Comparison of ENCODE assay signal across 10 cellular contexts in the genomic region with DNA sequence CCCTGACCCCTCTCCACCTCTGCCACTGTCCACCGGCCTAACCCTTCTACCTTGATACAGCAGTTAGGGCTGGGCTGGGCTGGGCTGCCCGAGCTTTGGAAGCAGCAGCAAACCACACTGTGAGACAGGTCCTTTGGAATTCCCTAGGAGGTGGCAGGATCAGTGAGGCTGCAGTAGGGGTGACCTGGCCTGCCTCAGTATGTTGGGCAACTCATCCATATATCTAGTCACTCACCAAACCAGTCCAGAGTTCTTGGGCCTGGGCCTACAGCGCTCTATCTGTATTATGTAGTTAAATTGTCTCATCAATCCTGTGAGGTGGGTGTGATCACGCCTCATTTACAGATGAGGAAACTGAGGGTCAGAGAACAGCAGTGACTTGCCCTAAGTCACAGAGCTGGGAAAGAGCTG. TPM values are rescaled to one million over a fixed set of nuclear protein-coding genes. Genes with fewer than 3 reads are reported as not detected.
A peak's percentile ranks its signal among the peaks of the same experiment; 100 is the strongest.
DNase-seq lines count a peak whose midpoint lies in the region; ATAC-seq and TF ChIP-seq lines count a peak whose summit lies in the region.
"Had no signal": no experiment of that assay in that cellular context is flagged by ENCODE, and none has a peak within 500 bp of the region (broad histone marks: within the 10 kb centered on the region; RNA-seq: fewer than 3 reads in every experiment).

No MANE protein-coding gene starts in this region.

- H3K9me3 Mint-ChIP-seq in MCF 10A (ENCODE audit: unreplicated experiment) = no peaks in the 10 kb centered on the region
- H3K9me3 Mint-ChIP-seq: dendritic cell treated with granulocyte-macrophage colony-stimulating factor and Interleukin-4, amounts not matched to agents 40 ng/mL and 50 ng/mL, for 4 days had no signal

- no peaks in the 10 kb centered on the region for H3K36me3 Mint-ChIP-seq in MCF 10A (ENCODE audit: insufficient read depth, unreplicated experiment)
- H3K36me3 Mint-ChIP-seq: CD4-positive, CD25-positive, alpha-beta regulatory T cell had no signal

- TF ChIP-seq CTCF in IMR-90 (conservative IDR thresholded peaks at IDR 0.05; ENCODE audit: low read depth, low read length) (no peak), MCF 10A (IDR thresholded peaks at IDR 0.05; ENCODE audit: unreplicated experiment) (no peak), upper lobe of left lung (IDR thresholded peaks at IDR 0.05) (no peak)

- H2AFZ ChIP-seq in IMR-90 (replicated peaks; ENCODE audit: low read length, poor library complexity) = peak overlapping the region; percentile 76
- H2AFZ ChIP-seq in mesenchymal stem cell (ENCODE audit: low read depth, low read length) = no peak overlapping the region

- in situ Hi-C loops in IMR-90 (cut with MboI; ENCODE audit: low sequenced_read_pairs) = loop anchor here (5.0 kb wide), 1 partner anchor 51 kb away; no protein-coding TSS in a partner anchor

- WGBS in IMR-90 (ENCODE audit: extremely low coverage in 2 of 2, insufficient read length in 1 of 2), 2 experiments = no CpG with 5 or more reads among the region's 4 CpGs
- WGBS in mesenchymal stem cell = 91% methylated on average over 4 of the region's 4 CpGs
- 89 to 95% methylated on average over 2 to 4 of the region's 4 CpGs for WGBS in upper lobe of left lung, 2 donors

- H3K4me2 ChIP-seq in IMR-90 (ENCODE audit: low read depth, low read length) (no peak overlapping the region), mesenchymal stem cell (ENCODE audit: low read length, poor library complexity, severe bottlenecking) (no peak overlapping the region)

- no TSS peak for BruUV-seq in IMR-90 (replicated peaks; lab: Mats Ljungman, UMichigan)
- no TSS peak for BruUV-seq in MCF 10A (replicated peaks; lab: Mats Ljungman, UMichigan)

- H3K79me1 ChIP-seq in IMR-90 (ENCODE audit: low read depth in 1 of 2, low read length in 2 of 2) (no peaks in the 10 kb centered on the region), mesenchymal stem cell (replicated peaks; ENCODE audit: low read length, poor library complexity, severe bottlenecking) (no peaks in the 10 kb centered on the region)

- DNase-seq in IMR-90 = no peak
- DNase-seq in MCF 10A (ENCODE audit: unreplicated experiment) = peak; percentile 13
- no peak for DNase-seq in mesenchymal stem cell
- DNase-seq in upper lobe of left lung = no peak
- DNase-seq in GM19238 (ENCODE audit: insufficient read length, low spot score) = no peak

- no peak for ATAC-seq in IMR-90 (ENCODE audit: low read depth)
- ATAC-seq in upper lobe of left lung (ENCODE audit: low FRiP score in 2 of 2) = no peak
- ATAC-seq in HG02623 (IDR thresholded peaks at IDR 0.05; ENCODE audit: unreplicated experiment) = no peak
- no peak for ATAC-seq in HG02970 (IDR thresholded peaks at IDR 0.05; ENCODE audit: low FRiP score, unreplicated experiment)

- H3K4me1 ChIP-seq in IMR-90 (ENCODE audit: control insufficient read depth, insufficient read depth, low read length) (peaks cover 4% of the 10 kb centered on the region), mesenchymal stem cell (ENCODE audit: control insufficient read depth, insufficient read depth, low read depth, low read length) (peaks cover 17% of the 10 kb centered on the region), upper lobe of left lung (peaks cover 0 to 19% (median 10%) of the 10 kb centered on the region in 4 donors)

- H3K14ac ChIP-seq in IMR-90 (replicated peaks; ENCODE audit: low read depth, low read length) = no peak overlapping the region
- peak overlapping the region in 1 of 2 experiments; percentile 46 for H3K14ac ChIP-seq in mesenchymal stem cell (ENCODE audit: low read length in 2 of 2)

- TF ChIP-seq EP300 in upper lobe of left lung (IDR thresholded peaks at IDR 0.05) = no peak

- H4K8ac ChIP-seq in IMR-90 (ENCODE audit: low read depth in 2 of 2, low read length in 2 of 2) (no peak overlapping the region; a peak in 1 of 4 replicates), mesenchymal stem cell (ENCODE audit: low read length) (no peak overlapping the region)

- H3K18ac ChIP-seq in IMR-90 (ENCODE audit: low read depth, low read length) (no peak overlapping the region), mesenchymal stem cell (ENCODE audit: low read depth in 1 of 2, low read length in 2 of 2) (no peak overlapping the region)

- intact Hi-C loops in IMR-90 (cut with micrococcal nuclease) (no loop called here), MCF 10A (cut with micrococcal nuclease) (no loop called here)

- H3K36me3 ChIP-seq in IMR-90 (ENCODE audit: control insufficient read depth, insufficient read depth, low read length) (no peaks in the 10 kb centered on the region), mesenchymal stem cell (ENCODE audit: control insufficient read depth in 1 of 2, insufficient read depth in 2 of 2, low read depth in 1 of 2, low read length in 2 of 2) (no peaks in the 10 kb centered on the region), upper lobe of left lung (no peaks in the 10 kb centered on the region)

- no peak overlapping the region for H3K23ac ChIP-seq in IMR-90 (ENCODE audit: low read depth, low read length)
- no peak overlapping the region for H3K23ac ChIP-seq in mesenchymal stem cell (ENCODE audit: low read length in 2 of 2)

- CTCF ChIA-PET in IMR-90 (lab: Yijun Ruan, JAX) (no interaction called here), MCF 10A (lab: Yijun Ruan, JAX) (interaction anchor here (0.8 to 16.5 kb wide), 6 partner anchors 16 to 156 kb away, joined by 3 to 418 read pairs (median 4); no protein-coding TSS in a partner anchor)

- H2BK120ac ChIP-seq in IMR-90 (ENCODE audit: low read depth, low read length) (0 out of 2 replicates have a peak overlapping the region, but pooled peaks have one; percentile 3), mesenchymal stem cell (ENCODE audit: low read depth, low read length) (no peak overlapping the region)

- H2BK5ac ChIP-seq in IMR-90 (ENCODE audit: low read depth, low read length, poor library complexity, severe bottlenecking) (no peak overlapping the region), mesenchymal stem cell (ENCODE audit: low read depth, low read length, poor library complexity, severe bottlenecking) (no peak overlapping the region)

- no peak overlapping the region for H3K27ac Mint-ChIP-seq in MCF 10A (ENCODE audit: low read depth, unreplicated experiment)
- H3K27ac Mint-ChIP-seq: activated CD8-positive, alpha-beta T cell treated with anti-CD3 and anti-CD28 coated beads, Interleukin-2, amount 10 ng/mL, durations not matched to agents 7 days and 5 days; CD4-positive, CD25-positive, alpha-beta regulatory T cell; dendritic cell treated with granulocyte-macrophage colony-stimulating factor and Interleukin-4, amounts not matched to agents 40 ng/mL and 50 ng/mL, for 4 days had no signal

- H3K9ac ChIP-seq in IMR-90 (ENCODE audit: low read depth, low read length) (no peak overlapping the region), mesenchymal stem cell (ENCODE audit: low read length) (no peak overlapping the region)

- no peaks in the 10 kb centered on the region for H3K9me3 ChIP-seq in IMR-90 (ENCODE audit: control insufficient read depth, insufficient read depth, low read length)
- H3K9me3 ChIP-seq in mesenchymal stem cell (ENCODE audit: control insufficient read depth, low read length) = no peaks in the 10 kb centered on the region
- no peaks in the 10 kb centered on the region for H3K9me3 ChIP-seq in upper lobe of left lung

- H2BK15ac ChIP-seq in IMR-90 (ENCODE audit: low read depth, low read length) (no peak overlapping the region), mesenchymal stem cell (ENCODE audit: low read depth, poor library complexity, severe bottlenecking) (no peak overlapping the region)

- H3K4ac ChIP-seq in IMR-90 (ENCODE audit: low read depth, low read length) (no peak overlapping the region), mesenchymal stem cell (ENCODE audit: low read depth in 1 of 2, low read length in 2 of 2) (peak overlapping the region in 1 of 2 experiments; percentile 62)

- H2AK5ac ChIP-seq in IMR-90 (ENCODE audit: low read depth, low read length) (peak overlapping the region; percentile 43; the same call in 1 of the 2 replicates), mesenchymal stem cell (ENCODE audit: low read length, severe bottlenecking) (peak overlapping the region; percentile 20)

- no peaks in the 10 kb centered on the region for H3K9me1 ChIP-seq in IMR-90 (ENCODE audit: insufficient read depth, low read length)

- no peaks in the 10 kb centered on the region for H4K20me1 ChIP-seq in IMR-90 (ENCODE audit: insufficient read depth, low read length)

- 0 out of 2 replicates have a peak overlapping the region, but pooled peaks have one; percentile 6 for H2BK20ac ChIP-seq in IMR-90 (ENCODE audit: low read depth, low read length)

- POLR2A ChIA-PET in IMR-90 (lab: Charles Lee; ENCODE audit: unreplicated experiment) = no interaction called here
- POLR2A ChIA-PET in MCF 10A (lab: Yijun Ruan, JAX) = interaction anchor here (0.7 to 4.4 kb wide), 17 partner anchors 10 to 101 kb away, joined by 3 to 70 read pairs (median 6); a partner anchor contains a TSS

- no peak overlapping the region for H2BK12ac ChIP-seq in mesenchymal stem cell (ENCODE audit: low read length in 2 of 2)

- peak overlapping the region; percentile 38 for H3K4me3 Mint-ChIP-seq in MCF 10A (ENCODE audit: unreplicated experiment)
- H3K4me3 Mint-ChIP-seq: activated CD8-positive, alpha-beta T cell treated with anti-CD3 and anti-CD28 coated beads, Interleukin-2, amount 10 ng/mL, durations not matched to agents 7 days and 5 days; CD4-positive, CD25-positive, alpha-beta regulatory T cell; dendritic cell treated with granulocyte-macrophage colony-stimulating factor and Interleukin-4, amounts not matched to agents 40 ng/mL and 50 ng/mL, for 4 days had no signal

- H3K27ac ChIP-seq in IMR-90 (ENCODE audit: insufficient read depth, low read length) = no peak overlapping the region
- no peak overlapping the region for H3K27ac ChIP-seq in mesenchymal stem cell (ENCODE audit: low read length, poor library complexity, severe bottlenecking)
- peak overlapping the region; percentile 50 to 80 (median 62) for H3K27ac ChIP-seq in upper lobe of left lung

- peak overlapping the region; percentile 81; the same call in 1 of the 2 replicates for H4K5ac ChIP-seq in IMR-90 (ENCODE audit: low read depth, low read length)

- H3K27me3 Mint-ChIP-seq in MCF 10A (ENCODE audit: insufficient read depth, unreplicated experiment) = no peaks in the 10 kb centered on the region

- TF ChIP-seq RAD21 in IMR-90 (IDR thresholded peaks at IDR 0.05; ENCODE audit: low read length) = no peak

- no peak overlapping the region for H3K4me3 ChIP-seq in IMR-90 (ENCODE audit: insufficient read depth, low read depth, low read length)
- H3K4me3 ChIP-seq in mesenchymal stem cell (ENCODE audit: insufficient read depth in 1 of 2, low read depth in 1 of 2, low read length in 2 of 2) = no peak overlapping the region
- no peak overlapping the region for H3K4me3 ChIP-seq in upper lobe of left lung

- H4K91ac ChIP-seq in IMR-90 (ENCODE audit: insufficient read depth, low read depth, low read length) (no peak overlapping the region), mesenchymal stem cell (ENCODE audit: low read length) (no peak overlapping the region)

- peaks cover 19% of the 10 kb centered on the region for H3K4me1 Mint-ChIP-seq in MCF 10A (ENCODE audit: insufficient read depth, unreplicated experiment)

- TF ChIP-seq POLR2A in IMR-90 (IDR thresholded peaks at IDR 0.05; ENCODE audit: low read depth, low read length) = no peak
- TF ChIP-seq POLR2A in upper lobe of left lung (IDR thresholded peaks at IDR 0.05) = no peak

- H3K27me3 ChIP-seq in IMR-90 (ENCODE audit: control insufficient read depth, insufficient read depth, low read length) = no peaks in the 10 kb centered on the region
- no peaks in the 10 kb centered on the region for H3K27me3 ChIP-seq in mesenchymal stem cell (ENCODE audit: control insufficient read depth in 1 of 2, insufficient read depth in 1 of 2, low read length in 2 of 2)
- H3K27me3 ChIP-seq in upper lobe of left lung = no peaks in the 10 kb centered on the region

- H2AK9ac ChIP-seq in IMR-90 (replicated peaks; ENCODE audit: low read depth, low read length, poor library complexity) = peak overlapping the region; percentile 85

- dilution Hi-C loops in IMR-90 (cut with HindIII; ENCODE audit: low sequenced_read_pairs, unreplicated experiment) = no loop called here

- H3K56ac ChIP-seq in IMR-90 (ENCODE audit: extremely low read depth, insufficient read depth, low read length) = no peak overlapping the region

RNA-seq across cellular contexts. Expression of a gene that starts 13.3 kb away (rescaled TPM):
- 103 and 139 TPM in 2 replicates for total RNA-seq in IMR-90 (2012; rRNA removed)
- polyA plus RNA-seq in IMR-90 (2012; rRNA removed) = 41.3 and 48.9 TPM in 2 replicates
- 24.0 and 32.6 TPM in 2 replicates for polyA plus RNA-seq in IMR-90 (2012; cell fraction: cytosol; rRNA removed)
- 15.3 and 50.5 TPM in 2 replicates for polyA plus RNA-seq in IMR-90 (2012; cell fraction: nucleus; rRNA removed; ENCODE audit: low replicate concordance)
- total RNA-seq in MCF 10A (2022) = 1.1 and 1.9 TPM in 2 replicates
- polyA plus RNA-seq in mesenchymal stem cell (2013, experiment 1 of 2) = 25.2 TPM
- 25.1 TPM for polyA plus RNA-seq in mesenchymal stem cell (2013, experiment 2 of 2)
- total RNA-seq in upper lobe of left lung = 10 to 100 TPM; 12.0 to 33.5 (median 25.8) TPM
- total RNA-seq: activated CD8-positive, alpha-beta T cell treated with anti-CD3 and anti-CD28 coated beads, Interleukin-2, amount 10 ng/mL, durations not matched to agents 7 days and 5 days; CD4-positive, CD25-positive, alpha-beta regulatory T cell had no signal
- polyA plus RNA-seq: CD4-positive, CD25-positive, alpha-beta regulatory T cell had no signal

Comparison
In these comparisons a context has a peak if more than half of its experiments do, and no peak if none do; other contexts are left out.
1. H3K27ac ChIP-seq: peak in upper lobe of left lung (4 of 4); none in IMR-90 (single experiment) and mesenchymal stem cell (single experiment).